23 cellular contexts compared by ENCODE assay signal in genomic region chr18:1779587-1779986, GRCh38.
"Had no signal": no experiment of that assay in that cellular context is flagged by ENCODE, and none has a peak within 500 bp of the region (broad histone marks: within the 10 kb centered on the region; RNA-seq: fewer than 3 reads in every experiment).

No MANE protein-coding gene starts in this region.

- H3K4me1 ChIP-seq: upper lobe of left lung had no signal

- H3K9me3 Mint-ChIP-seq: brain had no signal

- DNase-seq: activated CD4-positive, alpha-beta T cell treated with anti-CD3 and anti-CD28 coated beads, Interleukin-2, amount 50 U/mL, for 1 hour; activated CD4-positive, CD25-positive, alpha-beta regulatory T cell treated with anti-CD3 and anti-CD28 coated beads, Interleukin-2, amount 50 U/mL, for 72 hours; activated CD8-positive, alpha-beta T cell treated with anti-CD3 and anti-CD28 coated beads, Interleukin-2, amount 10 ng/mL, durations not matched to agents 7 days and 5 days; activated gamma-delta T cell treated with Interleukin-2 at 50 U/mL for 16 hours; activated T-cell treated with anti-CD3 and anti-CD28 coated beads, Interleukin-2, amount 50 U/mL, for 1 hour; aorta; central memory CD4-positive, alpha-beta T cell; dermis blood vessel endothelial cell; effector CD8-positive, alpha-beta T cell; erythroblast; foreskin fibroblast; kidney; midbrain; natural killer cell; retina; stimulated activated CD4-positive, alpha-beta T cell treated with anti-CD3 and anti-CD28 coated beads, Interleukin-12 subunit alpha, Interleukin-12 subunit beta, amount 100 ng/mL, for 4 hours; stimulated activated CD4-positive, alpha-beta T cell treated with anti-CD3 and anti-CD28 coated beads, Interleukin-4, amount 100 ng/mL, for 4 hours; stimulated activated naive CD8-positive, alpha-beta T cell treated with anti-CD3 and anti-CD28 coated beads, Interleukin-15, Interleukin-2, amounts not matched to agents 100 U/mL and 50 U/mL, for 24 hours; upper lobe of left lung had no signal

- H3K4me3 Mint-ChIP-seq: activated CD8-positive, alpha-beta T cell treated with anti-CD3 and anti-CD28 coated beads, Interleukin-2, amount 10 ng/mL, durations not matched to agents 7 days and 5 days; brain; natural killer cell; T-helper 2 cell treated with Interferon-gamma antibody and Interleukin-4, amounts not matched to agents 5 μg/mL and 100 μg/mL, for 36 hours had no signal

- H3K4me3 ChIP-seq: upper lobe of left lung had no signal

- H3K27ac Mint-ChIP-seq: activated CD8-positive, alpha-beta T cell treated with anti-CD3 and anti-CD28 coated beads, Interleukin-2, amount 10 ng/mL, durations not matched to agents 7 days and 5 days; activated naive CD4-positive, alpha-beta T cell treated with anti-CD3 and anti-CD28 coated beads, Interleukin-2, amount 50 U/mL, for 72 hours; brain; natural killer cell; T-helper 2 cell treated with Interferon-gamma antibody and Interleukin-4, amounts not matched to agents 5 μg/mL and 100 μg/mL, for 36 hours had no signal

- FAIRE-seq: kidney had no signal

- H3K36me3 ChIP-seq: upper lobe of left lung had no signal

- ATAC-seq: activated CD8-positive, alpha-beta T cell treated with anti-CD3 and anti-CD28 coated beads, Interleukin-2, amount 10 ng/mL, durations not matched to agents 7 days and 5 days; activated naive CD4-positive, alpha-beta T cell treated with anti-CD3 and anti-CD28 coated beads, Interleukin-2, amount 50 U/mL, for 72 hours; natural killer cell; stimulated activated naive CD8-positive, alpha-beta T cell treated with anti-CD3 and anti-CD28 coated beads, Interleukin-15, Interleukin-2, amounts not matched to agents 100 U/mL and 50 U/mL, for 24 hours had no signal

- H3K4me1 Mint-ChIP-seq: brain, natural killer cell had no signal

- H3K9me3 ChIP-seq: upper lobe of left lung had no signal

- H3K27ac ChIP-seq: upper lobe of left lung, VCaP had no signal

- H3K27me3 ChIP-seq: upper lobe of left lung had no signal

- H3K36me3 Mint-ChIP-seq: activated naive CD4-positive, alpha-beta T cell treated with anti-CD3 and anti-CD28 coated beads, Interleukin-2, amount 50 U/mL, for 72 hours; brain; natural killer cell had no signal
